In the genomic region with DNA sequence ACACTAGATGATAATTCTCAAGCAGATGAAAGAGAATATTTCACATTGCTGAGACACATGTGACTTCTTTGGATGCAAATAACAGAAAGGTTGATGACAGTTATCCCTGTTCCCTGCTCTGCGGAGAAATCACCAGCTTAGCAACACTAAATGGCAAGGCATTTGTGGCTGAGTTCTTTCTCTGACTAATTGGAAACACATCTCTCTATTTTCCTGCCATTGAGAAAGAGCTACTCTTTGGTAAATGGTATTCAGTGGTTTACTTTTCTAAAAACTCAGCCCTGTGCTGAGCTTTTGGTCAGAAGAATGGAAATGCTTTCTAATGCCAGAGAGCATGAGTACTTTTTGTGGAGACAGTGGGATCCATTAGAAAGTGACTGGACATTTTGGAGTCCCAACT, we compare ENCODE assay signal across 1 cellular context.
TF ChIP-seq lines count a peak whose summit lies in the region.

No MANE protein-coding gene starts in this region.

TF ChIP-seq in SK-N-SH treated with all-trans-retinoic acid at 6 μM for 48 hours, 23 proteins besides CTCF, POLR2A, EP300 and RAD21 (continued from another document):
- TF ChIP-seq, protein P1, sequence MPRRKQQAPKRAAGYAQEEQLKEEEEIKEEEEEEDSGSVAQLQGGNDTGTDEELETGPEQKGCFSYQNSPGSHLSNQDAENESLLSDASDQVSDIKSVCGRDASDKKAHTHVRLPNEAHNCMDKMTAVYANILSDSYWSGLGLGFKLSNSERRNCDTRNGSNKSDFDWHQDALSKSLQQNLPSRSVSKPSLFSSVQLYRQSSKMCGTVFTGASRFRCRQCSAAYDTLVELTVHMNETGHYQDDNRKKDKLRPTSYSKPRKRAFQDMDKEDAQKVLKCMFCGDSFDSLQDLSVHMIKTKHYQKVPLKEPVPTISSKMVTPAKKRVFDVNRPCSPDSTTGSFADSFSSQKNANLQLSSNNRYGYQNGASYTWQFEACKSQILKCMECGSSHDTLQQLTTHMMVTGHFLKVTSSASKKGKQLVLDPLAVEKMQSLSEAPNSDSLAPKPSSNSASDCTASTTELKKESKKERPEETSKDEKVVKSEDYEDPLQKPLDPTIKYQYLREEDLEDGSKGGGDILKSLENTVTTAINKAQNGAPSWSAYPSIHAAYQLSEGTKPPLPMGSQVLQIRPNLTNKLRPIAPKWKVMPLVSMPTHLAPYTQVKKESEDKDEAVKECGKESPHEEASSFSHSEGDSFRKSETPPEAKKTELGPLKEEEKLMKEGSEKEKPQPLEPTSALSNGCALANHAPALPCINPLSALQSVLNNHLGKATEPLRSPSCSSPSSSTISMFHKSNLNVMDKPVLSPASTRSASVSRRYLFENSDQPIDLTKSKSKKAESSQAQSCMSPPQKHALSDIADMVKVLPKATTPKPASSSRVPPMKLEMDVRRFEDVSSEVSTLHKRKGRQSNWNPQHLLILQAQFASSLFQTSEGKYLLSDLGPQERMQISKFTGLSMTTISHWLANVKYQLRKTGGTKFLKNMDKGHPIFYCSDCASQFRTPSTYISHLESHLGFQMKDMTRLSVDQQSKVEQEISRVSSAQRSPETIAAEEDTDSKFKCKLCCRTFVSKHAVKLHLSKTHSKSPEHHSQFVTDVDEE (CRISPR knock-in tag; IDR thresholded peaks at IDR 0.05), result no peak
- TF ChIP-seq, protein P2, sequence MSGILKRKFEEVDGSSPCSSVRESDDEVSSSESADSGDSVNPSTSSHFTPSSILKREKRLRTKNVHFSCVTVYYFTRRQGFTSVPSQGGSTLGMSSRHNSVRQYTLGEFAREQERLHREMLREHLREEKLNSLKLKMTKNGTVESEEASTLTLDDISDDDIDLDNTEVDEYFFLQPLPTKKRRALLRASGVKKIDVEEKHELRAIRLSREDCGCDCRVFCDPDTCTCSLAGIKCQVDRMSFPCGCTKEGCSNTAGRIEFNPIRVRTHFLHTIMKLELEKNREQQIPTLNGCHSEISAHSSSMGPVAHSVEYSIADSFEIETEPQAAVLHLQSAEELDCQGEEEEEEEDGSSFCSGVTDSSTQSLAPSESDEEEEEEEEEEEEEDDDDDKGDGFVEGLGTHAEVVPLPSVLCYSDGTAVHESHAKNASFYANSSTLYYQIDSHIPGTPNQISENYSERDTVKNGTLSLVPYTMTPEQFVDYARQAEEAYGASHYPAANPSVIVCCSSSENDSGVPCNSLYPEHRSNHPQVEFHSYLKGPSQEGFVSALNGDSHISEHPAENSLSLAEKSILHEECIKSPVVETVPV (CRISPR knock-in tag; IDR thresholded peaks at IDR 0.05), result no peak
